In the genomic region with DNA sequence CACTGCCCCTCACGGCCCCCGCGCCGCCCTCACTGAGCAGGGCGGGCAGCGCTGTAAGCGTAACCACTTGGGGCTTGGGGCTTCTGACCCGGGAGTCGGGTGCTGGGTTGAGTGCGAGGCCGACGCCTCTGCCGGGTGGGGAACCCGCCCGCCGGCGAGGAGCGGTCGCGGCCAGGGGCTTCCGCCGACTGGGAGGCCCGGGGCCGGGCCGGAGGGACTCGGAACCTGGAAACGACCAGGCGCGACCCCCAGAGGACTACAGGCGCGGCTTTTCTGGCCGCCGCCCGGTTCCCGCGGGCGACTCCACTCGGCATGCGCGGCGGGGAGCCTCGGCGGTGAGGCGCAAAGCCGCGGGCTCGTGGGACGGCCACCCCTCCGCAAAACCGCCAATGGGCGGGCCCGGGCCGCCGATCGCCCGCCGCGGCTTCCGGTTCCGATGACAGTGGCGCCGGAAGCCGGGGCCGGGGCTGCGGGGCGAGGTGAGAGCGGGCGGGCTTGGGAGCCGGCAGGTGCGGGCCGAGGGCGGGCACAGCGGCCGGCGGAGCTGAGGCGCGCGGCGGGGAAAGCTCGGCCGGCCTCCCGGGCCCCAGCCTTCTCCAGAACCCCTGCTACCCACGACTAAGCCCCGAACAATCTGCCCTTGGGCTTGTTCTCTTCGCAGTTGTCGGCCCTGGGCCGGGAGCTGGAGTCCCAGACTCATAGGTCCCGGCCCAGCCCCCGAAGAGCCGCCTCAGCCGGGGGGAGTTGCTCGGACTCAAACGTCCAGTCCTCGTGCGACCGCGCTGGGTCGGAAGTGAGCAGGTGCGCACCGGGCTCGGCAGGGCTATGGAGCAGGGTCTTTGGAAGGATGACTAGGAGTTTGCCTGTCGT, we compare ENCODE assay signal across 8 cellular contexts. TPM values are rescaled to one million over a fixed set of nuclear protein-coding genes. Genes with fewer than 3 reads are reported as not detected.
DNase-seq lines count a peak whose midpoint lies in the region; ATAC-seq and TF ChIP-seq lines count a peak whose summit lies in the region.

RMND5B (plus strand) TSS at position 439 of the 870 bp plus-strand sequence. CDS start 7,106 bp downstream, outside the sequence.

- no peak for TF ChIP-seq CTCF in RWPE1 (conservative IDR thresholded peaks at IDR 0.05; ENCODE audit: low read depth)

- DNase-seq in DMS79 (lab: John Stamatoyannopoulos, UW): peak; percentile 50
- peak; percentile 94 for DNase-seq in RWPE1 (ENCODE audit: low spot score)
- DNase-seq in activated T-helper 1 cell treated with anti-CD3 and anti-CD28 coated beads, Interleukin-2, amount 50 U/mL, for 16 hours (ENCODE audit: low read depth in 1 of 2, low spot score in 1 of 2): peak; percentile 58 to 77
- peak; percentile 82 for DNase-seq in fibroblast of gingiva (ENCODE audit: low read depth)
- peak; percentile 88 for DNase-seq in naive B cell
- DNase-seq in stimulated activated naive B cell treated with anti-CD40 and anti-IgM and Interleukin-4, amounts not matched to agents 10 μg/mL and 1 μg/mL and 100 μg/mL, for 72 hours: peak; percentile 83

- H3K4me1 Mint-ChIP-seq in naive B cell: peaks cover 25 to 37% (median 32%) of the 10 kb centered on the region in 3 donors
- H3K4me1 Mint-ChIP-seq in stimulated activated naive B cell treated with anti-CD40 and anti-IgM and Interleukin-4, amounts not matched to agents 10 μg/mL and 1 μg/mL and 100 μg/mL, for 72 hours: peaks cover 16 to 41% of the 10 kb centered on the region in 2 donors

- no peak for TF ChIP-seq RAD21 in Ishikawa (IDR thresholded peaks at IDR 0.05; ENCODE audit: low read depth)

- POLR2A ChIA-PET in RWPE1 (lab: Yijun Ruan, JAX; ENCODE audit: low non-redundant PET): interaction anchor here (0.6 to 2.0 kb wide), 3 partner anchors 9 to 560 kb away, joined by 4 to 8 read pairs (median 4); no protein-coding TSS in a partner anchor

- H3K27ac Mint-ChIP-seq in naive B cell: peak within 1 kb of the TSS; percentile 48 to 94 (median 78)
- peak within 1 kb of the TSS; percentile 89 for H3K27ac Mint-ChIP-seq in stimulated activated naive B cell treated with anti-CD40 and anti-IgM and Interleukin-4, amounts not matched to agents 10 μg/mL and 1 μg/mL and 100 μg/mL, for 72 hours

- peak within 1 kb of the TSS; percentile 81 to 95 (median 89) for H3K4me3 Mint-ChIP-seq in naive B cell
- H3K4me3 Mint-ChIP-seq in stimulated activated naive B cell treated with anti-CD40 and anti-IgM and Interleukin-4, amounts not matched to agents 10 μg/mL and 1 μg/mL and 100 μg/mL, for 72 hours: peak within 1 kb of the TSS; percentile 85 to 87

- H3K9me3 Mint-ChIP-seq in naive B cell: no peaks in the 10 kb centered on the region
- no peaks in the 10 kb centered on the region for H3K9me3 Mint-ChIP-seq in stimulated activated naive B cell treated with anti-CD40 and anti-IgM and Interleukin-4, amounts not matched to agents 10 μg/mL and 1 μg/mL and 100 μg/mL, for 72 hours

- H3K36me3 Mint-ChIP-seq in naive B cell: peaks cover 4 to 8% of the 10 kb centered on the region in 2 donors
- H3K36me3 Mint-ChIP-seq in stimulated activated naive B cell treated with anti-CD40 and anti-IgM and Interleukin-4, amounts not matched to agents 10 μg/mL and 1 μg/mL and 100 μg/mL, for 72 hours: peaks cover 14 to 23% of the 10 kb centered on the region in 2 donors

- CTCF ChIA-PET in RWPE1 (lab: Yijun Ruan, JAX): interaction anchor here (0.6 to 0.8 kb wide), 2 partner anchors 23 to 140 kb away, joined by 3 to 6 read pairs; partner anchors contain the start of gene NHP2

- H3K27me3 Mint-ChIP-seq in naive B cell: no peaks in the 10 kb centered on the region
- no peaks in the 10 kb centered on the region for H3K27me3 Mint-ChIP-seq in stimulated activated naive B cell treated with anti-CD40 and anti-IgM and Interleukin-4, amounts not matched to agents 10 μg/mL and 1 μg/mL and 100 μg/mL, for 72 hours

- TF ChIP-seq EP300 in Ishikawa (IDR thresholded peaks at IDR 0.05; ENCODE audit: borderline replicate concordance): peak; percentile 39; the same call in 1 of the 2 replicates

- peak within 1 kb of the TSS; percentile 92 for H3K27ac ChIP-seq in RWPE1

- ATAC-seq in GM21576 (IDR thresholded peaks at IDR 0.05; ENCODE audit: unreplicated experiment) (peak; percentile 75), naive B cell (ENCODE audit: low read depth in 2 of 2) (peak; percentile 93)
- ATAC-seq in stimulated activated naive B cell treated with anti-CD40 and anti-IgM and Interleukin-4, amounts not matched to agents 10 μg/mL and 1 μg/mL and 100 μg/mL, for 72 hours (replicated peaks): peak; percentile 89 to 90

TF ChIP-seq in Ishikawa, 13 proteins besides CTCF, POLR2A, EP300 and RAD21:
- TF ChIP-seq FOXM1 (IDR thresholded peaks at IDR 0.05; ENCODE audit: borderline replicate concordance, low read depth): no peak
- peak; percentile 91; the same call in 1 of the 2 replicates for TF ChIP-seq TAF1 (IDR thresholded peaks at IDR 0.05; ENCODE audit: low read depth)
- no peak for TF ChIP-seq YY1 (IDR thresholded peaks at IDR 0.05; ENCODE audit: low read depth)
- TF ChIP-seq, protein P1, sequence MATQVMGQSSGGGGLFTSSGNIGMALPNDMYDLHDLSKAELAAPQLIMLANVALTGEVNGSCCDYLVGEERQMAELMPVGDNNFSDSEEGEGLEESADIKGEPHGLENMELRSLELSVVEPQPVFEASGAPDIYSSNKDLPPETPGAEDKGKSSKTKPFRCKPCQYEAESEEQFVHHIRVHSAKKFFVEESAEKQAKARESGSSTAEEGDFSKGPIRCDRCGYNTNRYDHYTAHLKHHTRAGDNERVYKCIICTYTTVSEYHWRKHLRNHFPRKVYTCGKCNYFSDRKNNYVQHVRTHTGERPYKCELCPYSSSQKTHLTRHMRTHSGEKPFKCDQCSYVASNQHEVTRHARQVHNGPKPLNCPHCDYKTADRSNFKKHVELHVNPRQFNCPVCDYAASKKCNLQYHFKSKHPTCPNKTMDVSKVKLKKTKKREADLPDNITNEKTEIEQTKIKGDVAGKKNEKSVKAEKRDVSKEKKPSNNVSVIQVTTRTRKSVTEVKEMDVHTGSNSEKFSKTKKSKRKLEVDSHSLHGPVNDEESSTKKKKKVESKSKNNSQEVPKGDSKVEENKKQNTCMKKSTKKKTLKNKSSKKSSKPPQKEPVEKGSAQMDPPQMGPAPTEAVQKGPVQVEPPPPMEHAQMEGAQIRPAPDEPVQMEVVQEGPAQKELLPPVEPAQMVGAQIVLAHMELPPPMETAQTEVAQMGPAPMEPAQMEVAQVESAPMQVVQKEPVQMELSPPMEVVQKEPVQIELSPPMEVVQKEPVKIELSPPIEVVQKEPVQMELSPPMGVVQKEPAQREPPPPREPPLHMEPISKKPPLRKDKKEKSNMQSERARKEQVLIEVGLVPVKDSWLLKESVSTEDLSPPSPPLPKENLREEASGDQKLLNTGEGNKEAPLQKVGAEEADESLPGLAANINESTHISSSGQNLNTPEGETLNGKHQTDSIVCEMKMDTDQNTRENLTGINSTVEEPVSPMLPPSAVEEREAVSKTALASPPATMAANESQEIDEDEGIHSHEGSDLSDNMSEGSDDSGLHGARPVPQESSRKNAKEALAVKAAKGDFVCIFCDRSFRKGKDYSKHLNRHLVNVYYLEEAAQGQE (IDR thresholded peaks at IDR 0.05; ENCODE audit: low read depth): no peak; the same call in 1 of the 2 replicates
- no peak for TF ChIP-seq TCF12 (IDR thresholded peaks at IDR 0.05; ENCODE audit: low read depth)
- TF ChIP-seq ZBTB7A (IDR thresholded peaks at IDR 0.05; ENCODE audit: low read depth): peak; percentile 56; the same call in 1 of the 2 replicates
- TF ChIP-seq, protein P2, sequence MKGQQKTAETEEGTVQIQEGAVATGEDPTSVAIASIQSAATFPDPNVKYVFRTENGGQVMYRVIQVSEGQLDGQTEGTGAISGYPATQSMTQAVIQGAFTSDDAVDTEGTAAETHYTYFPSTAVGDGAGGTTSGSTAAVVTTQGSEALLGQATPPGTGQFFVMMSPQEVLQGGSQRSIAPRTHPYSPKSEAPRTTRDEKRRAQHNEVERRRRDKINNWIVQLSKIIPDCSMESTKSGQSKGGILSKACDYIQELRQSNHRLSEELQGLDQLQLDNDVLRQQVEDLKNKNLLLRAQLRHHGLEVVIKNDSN (IDR thresholded peaks at IDR 0.05): no peak
- 0 out of 2 replicates have a peak, but pooled peaks have one; percentile 22 for TF ChIP-seq EGR1 (IDR thresholded peaks at IDR 0.05)
- TF ChIP-seq, protein P3, sequence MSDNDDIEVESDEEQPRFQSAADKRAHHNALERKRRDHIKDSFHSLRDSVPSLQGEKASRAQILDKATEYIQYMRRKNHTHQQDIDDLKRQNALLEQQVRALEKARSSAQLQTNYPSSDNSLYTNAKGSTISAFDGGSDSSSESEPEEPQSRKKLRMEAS (IDR thresholded peaks at IDR 0.05): peak; percentile 43; the same call in 1 of the 2 replicates
- TF ChIP-seq CEBPB (IDR thresholded peaks at IDR 0.05): no peak
- no peak for TF ChIP-seq CREB1 (IDR thresholded peaks at IDR 0.05; ENCODE audit: low read depth)

RNA-seq across cellular contexts. Expression of gene RMND5B, which starts in this region (rescaled TPM):
- polyA plus RNA-seq in naive B cell (ENCODE audit: low read depth in 6 of 6): 10 to 100 TPM; 36.2 to 82.3 (median 40.3) TPM

Comparison
In these comparisons a context has a peak if more than half of its experiments do, and no peak if none do; other contexts are left out.
1. Peak in every context shown above with its lines: DNase-seq, ATAC-seq and H3K27ac ChIP-seq.